In genomic region chr16:11570796-11571195, GRCh38 we compare ENCODE assay signal across 1 cellular context.
TF ChIP-seq lines count a peak whose summit lies in the region.

No MANE protein-coding gene starts in this region.

TF ChIP-seq in K562, 482 proteins besides CTCF, POLR2A, EP300 and RAD21:
- TF ChIP-seq TBL1XR1 (IDR thresholded peaks at IDR 0.05; ENCODE audit: low read length in 2 of 2) (no peak), C11orf30 (IDR thresholded peaks at IDR 0.05; ENCODE audit: low read depth) (peak; percentile 32; the same call in 1 of the 2 replicates)
TF ChIP-seq in K562: peak in this region for 1.
